1 cellular context compared by ENCODE assay signal in the genomic region with DNA sequence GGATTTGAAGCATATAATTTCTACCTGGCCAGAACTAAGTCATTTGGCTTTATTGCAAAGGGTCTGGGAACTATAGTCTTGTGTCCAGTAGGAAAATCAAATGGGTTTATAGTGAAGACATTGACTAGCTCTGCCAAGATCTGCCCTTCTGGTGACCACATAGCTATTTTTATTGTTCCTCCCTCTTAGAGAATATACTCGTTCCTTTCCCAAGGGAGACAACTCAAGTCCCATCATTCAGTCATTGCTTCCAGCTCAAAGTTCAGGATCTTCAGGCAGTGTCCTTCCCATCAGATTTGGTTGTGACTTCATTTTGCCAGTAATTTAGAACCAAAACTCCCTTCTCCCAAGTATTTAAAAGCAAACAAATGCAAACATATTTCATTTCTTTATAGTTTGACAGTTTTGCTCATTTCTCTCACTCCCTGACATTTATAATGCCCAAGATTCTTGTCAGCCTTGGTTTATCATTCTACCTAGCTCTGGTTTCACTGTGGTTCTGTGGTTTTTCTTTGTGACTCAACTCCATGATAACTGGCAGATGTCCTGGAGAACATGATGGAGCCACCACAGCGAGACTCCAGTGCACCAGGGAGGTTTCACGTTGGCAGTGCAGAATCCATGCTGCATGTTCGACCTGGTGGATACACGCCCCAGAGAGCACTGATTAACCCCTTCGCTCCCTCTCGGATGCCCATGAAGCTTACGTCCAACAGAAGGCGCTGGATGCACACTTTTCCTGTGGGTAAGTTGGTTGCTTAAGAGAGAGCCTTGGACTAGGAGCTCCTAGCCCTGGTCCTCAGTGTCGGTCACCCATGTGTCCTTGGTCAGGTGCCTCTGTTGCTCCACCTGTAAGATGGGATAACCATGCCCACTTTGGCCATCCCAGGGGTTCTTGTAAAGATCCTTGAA.
TF ChIP-seq lines count a peak whose summit lies in the region.

No MANE protein-coding gene starts in this region.

TF ChIP-seq in GM23338, 12 proteins besides CTCF, POLR2A, EP300 and RAD21 (continued from another document):
- TF ChIP-seq, protein P1, sequence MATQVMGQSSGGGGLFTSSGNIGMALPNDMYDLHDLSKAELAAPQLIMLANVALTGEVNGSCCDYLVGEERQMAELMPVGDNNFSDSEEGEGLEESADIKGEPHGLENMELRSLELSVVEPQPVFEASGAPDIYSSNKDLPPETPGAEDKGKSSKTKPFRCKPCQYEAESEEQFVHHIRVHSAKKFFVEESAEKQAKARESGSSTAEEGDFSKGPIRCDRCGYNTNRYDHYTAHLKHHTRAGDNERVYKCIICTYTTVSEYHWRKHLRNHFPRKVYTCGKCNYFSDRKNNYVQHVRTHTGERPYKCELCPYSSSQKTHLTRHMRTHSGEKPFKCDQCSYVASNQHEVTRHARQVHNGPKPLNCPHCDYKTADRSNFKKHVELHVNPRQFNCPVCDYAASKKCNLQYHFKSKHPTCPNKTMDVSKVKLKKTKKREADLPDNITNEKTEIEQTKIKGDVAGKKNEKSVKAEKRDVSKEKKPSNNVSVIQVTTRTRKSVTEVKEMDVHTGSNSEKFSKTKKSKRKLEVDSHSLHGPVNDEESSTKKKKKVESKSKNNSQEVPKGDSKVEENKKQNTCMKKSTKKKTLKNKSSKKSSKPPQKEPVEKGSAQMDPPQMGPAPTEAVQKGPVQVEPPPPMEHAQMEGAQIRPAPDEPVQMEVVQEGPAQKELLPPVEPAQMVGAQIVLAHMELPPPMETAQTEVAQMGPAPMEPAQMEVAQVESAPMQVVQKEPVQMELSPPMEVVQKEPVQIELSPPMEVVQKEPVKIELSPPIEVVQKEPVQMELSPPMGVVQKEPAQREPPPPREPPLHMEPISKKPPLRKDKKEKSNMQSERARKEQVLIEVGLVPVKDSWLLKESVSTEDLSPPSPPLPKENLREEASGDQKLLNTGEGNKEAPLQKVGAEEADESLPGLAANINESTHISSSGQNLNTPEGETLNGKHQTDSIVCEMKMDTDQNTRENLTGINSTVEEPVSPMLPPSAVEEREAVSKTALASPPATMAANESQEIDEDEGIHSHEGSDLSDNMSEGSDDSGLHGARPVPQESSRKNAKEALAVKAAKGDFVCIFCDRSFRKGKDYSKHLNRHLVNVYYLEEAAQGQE (IDR thresholded peaks at IDR 0.05; ENCODE audit: unreplicated experiment), result no peak
- TF ChIP-seq JUNB (IDR thresholded peaks at IDR 0.05; ENCODE audit: unreplicated experiment) (no peak), ZNF331 (CRISPR knock-in tag; IDR thresholded peaks at IDR 0.05; ENCODE audit: low read depth) (no peak), EZH2 (IDR thresholded peaks at IDR 0.05; ENCODE audit: low read depth, unreplicated experiment) (no peak), EZH2phosphoT487 (IDR thresholded peaks at IDR 0.05; ENCODE audit: unreplicated experiment) (no peak), POLR2AphosphoS5 (IDR thresholded peaks at IDR 0.05; ENCODE audit: low read depth) (no peak), NANOG (IDR thresholded peaks at IDR 0.05; ENCODE audit: borderline replicate concordance) (no peak), STAT1 (IDR thresholded peaks at IDR 0.05; ENCODE audit: unreplicated experiment) (no peak)
- TF ChIP-seq, protein P2, sequence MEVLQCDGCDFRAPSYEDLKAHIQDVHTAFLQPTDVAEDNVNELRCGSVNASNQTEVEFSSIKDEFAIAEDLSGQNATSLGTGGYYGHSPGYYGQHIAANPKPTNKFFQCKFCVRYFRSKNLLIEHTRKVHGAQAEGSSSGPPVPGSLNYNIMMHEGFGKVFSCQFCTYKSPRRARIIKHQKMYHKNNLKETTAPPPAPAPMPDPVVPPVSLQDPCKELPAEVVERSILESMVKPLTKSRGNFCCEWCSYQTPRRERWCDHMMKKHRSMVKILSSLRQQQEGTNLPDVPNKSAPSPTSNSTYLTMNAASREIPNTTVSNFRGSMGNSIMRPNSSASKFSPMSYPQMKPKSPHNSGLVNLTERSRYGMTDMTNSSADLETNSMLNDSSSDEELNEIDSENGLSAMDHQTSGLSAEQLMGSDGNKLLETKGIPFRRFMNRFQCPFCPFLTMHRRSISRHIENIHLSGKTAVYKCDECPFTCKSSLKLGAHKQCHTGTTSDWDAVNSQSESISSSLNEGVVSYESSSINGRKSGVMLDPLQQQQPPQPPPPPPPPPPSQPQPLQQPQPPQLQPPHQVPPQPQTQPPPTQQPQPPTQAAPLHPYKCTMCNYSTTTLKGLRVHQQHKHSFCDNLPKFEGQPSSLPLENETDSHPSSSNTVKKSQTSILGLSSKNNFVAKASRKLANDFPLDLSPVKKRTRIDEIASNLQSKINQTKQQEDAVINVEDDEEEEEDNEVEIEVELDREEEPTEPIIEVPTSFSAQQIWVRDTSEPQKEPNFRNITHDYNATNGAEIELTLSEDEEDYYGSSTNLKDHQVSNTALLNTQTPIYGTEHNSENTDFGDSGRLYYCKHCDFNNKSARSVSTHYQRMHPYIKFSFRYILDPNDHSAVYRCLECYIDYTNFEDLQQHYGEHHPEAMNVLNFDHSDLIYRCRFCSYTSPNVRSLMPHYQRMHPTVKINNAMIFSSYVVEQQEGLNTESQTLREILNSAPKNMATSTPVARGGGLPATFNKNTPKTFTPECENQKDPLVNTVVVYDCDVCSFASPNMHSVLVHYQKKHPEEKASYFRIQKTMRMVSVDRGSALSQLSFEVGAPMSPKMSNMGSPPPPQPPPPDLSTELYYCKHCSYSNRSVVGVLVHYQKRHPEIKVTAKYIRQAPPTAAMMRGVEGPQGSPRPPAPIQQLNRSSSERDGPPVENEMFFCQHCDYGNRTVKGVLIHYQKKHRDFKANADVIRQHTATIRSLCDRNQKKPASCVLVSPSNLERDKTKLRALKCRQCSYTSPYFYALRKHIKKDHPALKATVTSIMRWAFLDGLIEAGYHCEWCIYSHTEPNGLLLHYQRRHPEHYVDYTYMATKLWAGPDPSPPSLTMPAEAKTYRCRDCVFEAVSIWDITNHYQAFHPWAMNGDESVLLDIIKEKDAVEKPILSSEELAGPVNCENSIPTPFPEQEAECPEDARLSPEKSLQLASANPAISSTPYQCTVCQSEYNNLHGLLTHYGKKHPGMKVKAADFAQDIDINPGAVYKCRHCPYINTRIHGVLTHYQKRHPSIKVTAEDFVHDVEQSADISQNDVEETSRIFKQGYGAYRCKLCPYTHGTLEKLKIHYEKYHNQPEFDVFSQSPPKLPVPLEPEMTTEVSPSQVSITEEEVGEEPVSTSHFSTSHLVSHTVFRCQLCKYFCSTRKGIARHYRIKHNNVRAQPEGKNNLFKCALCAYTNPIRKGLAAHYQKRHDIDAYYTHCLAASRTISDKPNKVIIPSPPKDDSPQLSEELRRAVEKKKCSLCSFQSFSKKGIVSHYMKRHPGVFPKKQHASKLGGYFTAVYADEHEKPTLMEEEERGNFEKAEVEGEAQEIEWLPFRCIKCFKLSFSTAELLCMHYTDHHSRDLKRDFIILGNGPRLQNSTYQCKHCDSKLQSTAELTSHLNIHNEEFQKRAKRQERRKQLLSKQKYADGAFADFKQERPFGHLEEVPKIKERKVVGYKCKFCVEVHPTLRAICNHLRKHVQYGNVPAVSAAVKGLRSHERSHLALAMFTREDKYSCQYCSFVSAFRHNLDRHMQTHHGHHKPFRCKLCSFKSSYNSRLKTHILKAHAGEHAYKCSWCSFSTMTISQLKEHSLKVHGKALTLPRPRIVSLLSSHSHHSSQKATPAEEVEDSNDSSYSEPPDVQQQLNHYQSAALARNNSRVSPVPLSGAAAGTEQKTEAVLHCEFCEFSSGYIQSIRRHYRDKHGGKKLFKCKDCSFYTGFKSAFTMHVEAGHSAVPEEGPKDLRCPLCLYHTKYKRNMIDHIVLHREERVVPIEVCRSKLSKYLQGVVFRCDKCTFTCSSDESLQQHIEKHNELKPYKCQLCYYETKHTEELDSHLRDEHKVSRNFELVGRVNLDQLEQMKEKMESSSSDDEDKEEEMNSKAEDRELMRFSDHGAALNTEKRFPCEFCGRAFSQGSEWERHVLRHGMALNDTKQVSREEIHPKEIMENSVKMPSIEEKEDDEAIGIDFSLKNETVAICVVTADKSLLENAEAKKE (CRISPR knock-in tag; IDR thresholded peaks at IDR 0.05), result no peak
- TF ChIP-seq, protein P3, sequence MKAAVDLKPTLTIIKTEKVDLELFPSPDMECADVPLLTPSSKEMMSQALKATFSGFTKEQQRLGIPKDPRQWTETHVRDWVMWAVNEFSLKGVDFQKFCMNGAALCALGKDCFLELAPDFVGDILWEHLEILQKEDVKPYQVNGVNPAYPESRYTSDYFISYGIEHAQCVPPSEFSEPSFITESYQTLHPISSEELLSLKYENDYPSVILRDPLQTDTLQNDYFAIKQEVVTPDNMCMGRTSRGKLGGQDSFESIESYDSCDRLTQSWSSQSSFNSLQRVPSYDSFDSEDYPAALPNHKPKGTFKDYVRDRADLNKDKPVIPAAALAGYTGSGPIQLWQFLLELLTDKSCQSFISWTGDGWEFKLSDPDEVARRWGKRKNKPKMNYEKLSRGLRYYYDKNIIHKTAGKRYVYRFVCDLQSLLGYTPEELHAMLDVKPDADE (IDR thresholded peaks at IDR 0.05), result no peak
